ENCODE assay signal across 1 cellular context in the genomic region with DNA sequence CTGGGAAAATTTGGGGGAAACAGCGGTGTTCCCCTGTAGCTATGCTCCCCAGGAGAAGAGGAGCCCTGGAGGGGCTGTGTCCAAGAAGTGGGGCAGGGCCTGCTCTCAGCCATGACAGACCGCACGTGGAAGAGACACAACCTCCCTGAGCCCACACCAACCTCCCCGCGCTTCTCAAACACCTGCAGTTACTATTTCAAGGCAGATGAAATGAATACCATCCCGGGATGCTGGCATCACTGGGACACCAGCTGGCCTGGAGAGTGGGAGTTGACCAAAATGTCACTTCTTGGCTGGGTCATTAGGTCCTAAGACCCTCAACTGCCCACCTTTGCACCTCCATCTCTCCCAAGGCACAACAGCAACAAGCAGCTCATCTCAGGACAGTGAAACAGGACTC.
TF ChIP-seq lines count a peak whose summit lies in the region.

No MANE protein-coding gene starts in this region.

TF ChIP-seq in WTC11, 78 proteins besides CTCF, POLR2A, EP300 and RAD21 (continued from another document):
- TF ChIP-seq, protein P1, sequence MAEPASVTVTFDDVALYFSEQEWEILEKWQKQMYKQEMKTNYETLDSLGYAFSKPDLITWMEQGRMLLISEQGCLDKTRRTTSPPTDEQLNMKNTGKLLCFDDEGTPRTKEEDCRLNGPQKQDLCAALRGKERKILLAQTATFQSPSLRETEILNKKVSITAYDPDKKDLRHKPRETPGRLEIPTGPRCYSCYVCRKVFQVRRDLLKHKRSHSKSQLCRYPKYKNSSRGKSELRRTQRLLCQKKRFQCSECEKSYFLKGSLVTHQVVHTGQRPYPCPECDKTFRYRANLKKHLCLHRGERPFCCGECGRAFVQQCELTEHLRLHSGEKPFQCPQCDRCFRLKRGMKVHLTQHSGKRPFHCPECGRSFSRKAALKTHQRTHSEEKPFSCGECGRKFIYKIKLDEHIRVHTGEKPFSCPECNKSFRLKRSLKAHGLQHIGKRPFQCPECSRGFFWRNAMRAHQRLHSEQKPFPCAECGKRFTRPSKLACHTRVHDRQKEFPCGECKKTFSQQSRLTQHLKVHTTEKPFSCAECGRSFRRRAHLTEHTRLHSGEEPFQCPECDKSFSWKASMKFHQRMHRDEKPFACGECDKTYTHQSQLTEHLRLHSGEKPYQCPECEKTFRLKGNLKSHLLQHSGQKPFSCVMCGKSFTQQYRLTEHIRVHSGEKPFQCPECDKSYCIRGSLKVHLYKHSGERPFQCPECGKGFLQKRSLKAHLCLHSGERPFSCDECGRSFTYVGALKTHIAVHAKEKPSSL (CRISPR knock-in tag; conservative IDR thresholded peaks at IDR 0.05): no peak
- no peak for TF ChIP-seq AFF4 (CRISPR knock-in tag; IDR thresholded peaks at IDR 0.05; ENCODE audit: borderline replicate concordance)
- TF ChIP-seq FOXK1 (CRISPR knock-in tag; IDR thresholded peaks at IDR 0.05): no peak
- TF ChIP-seq, protein P2, sequence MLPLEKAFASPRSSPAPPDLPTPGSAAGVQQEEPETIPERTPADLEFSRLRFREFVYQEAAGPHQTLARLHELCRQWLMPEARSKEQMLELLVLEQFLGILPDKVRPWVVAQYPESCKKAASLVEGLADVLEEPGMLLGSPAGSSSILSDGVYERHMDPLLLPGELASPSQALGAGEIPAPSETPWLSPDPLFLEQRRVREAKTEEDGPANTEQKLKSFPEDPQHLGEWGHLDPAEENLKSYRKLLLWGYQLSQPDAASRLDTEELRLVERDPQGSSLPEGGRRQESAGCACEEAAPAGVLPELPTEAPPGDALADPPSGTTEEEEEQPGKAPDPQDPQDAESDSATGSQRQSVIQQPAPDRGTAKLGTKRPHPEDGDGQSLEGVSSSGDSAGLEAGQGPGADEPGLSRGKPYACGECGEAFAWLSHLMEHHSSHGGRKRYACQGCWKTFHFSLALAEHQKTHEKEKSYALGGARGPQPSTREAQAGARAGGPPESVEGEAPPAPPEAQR (CRISPR knock-in tag; IDR thresholded peaks at IDR 0.05): no peak
- no peak for TF ChIP-seq FOXP1 (CRISPR knock-in tag; IDR thresholded peaks at IDR 0.05; ENCODE audit: borderline replicate concordance)
